In genomic region chr15:100129677-100130076, GRCh38 we compare ENCODE assay signal across 20 cellular contexts.
"Had no signal": no experiment of that assay in that cellular context is flagged by ENCODE, and none has a peak within 500 bp of the region (broad histone marks: within the 10 kb centered on the region; RNA-seq: fewer than 3 reads in every experiment).

No MANE protein-coding gene starts in this region.

- H3K4me1 ChIP-seq: breast epithelium had no signal

- H3K9me3 ChIP-seq: breast epithelium, transverse colon, vagina had no signal

- H3K79me2 ChIP-seq: hepatocyte had no signal

- H3K4me3 ChIP-seq: breast epithelium, hepatocyte, smooth muscle cell, transverse colon, vagina had no signal

- H3K27ac ChIP-seq: breast epithelium, hepatocyte, transverse colon, vagina had no signal

- H3K4me2 ChIP-seq: hepatocyte, smooth muscle cell had no signal

- H3K27me3 ChIP-seq: breast epithelium, hepatocyte, transverse colon, vagina had no signal

- DNase-seq: activated CD4-positive, alpha-beta T cell treated with anti-CD3 and anti-CD28 coated beads, Interleukin-2, amount 50 U/mL, for 4 hours; activated CD4-positive, CD25-positive, alpha-beta regulatory T cell treated with anti-CD3 and anti-CD28 coated beads, Interleukin-2, amount 50 U/mL, for 72 hours; activated naive CD4-positive, alpha-beta T cell treated with anti-CD3 and anti-CD28 coated beads for 36 hours; activated naive CD8-positive, alpha-beta T cell treated with anti-CD3 and anti-CD28 coated beads, Interleukin-2, amount 50 U/mL, for 24 hours; activated T-cell treated with anti-CD3 and anti-CD28 coated beads for 4 hours; aorta; cerebellar nuclear complex; erythroblast; left ventricle myocardium superior; mesenchymal stem cell; occipital lobe; right cardiac atrium; stimulated activated naive CD8-positive, alpha-beta T cell treated with anti-CD3 and anti-CD28 coated beads, Interleukin-15, Interleukin-2, amounts not matched to agents 100 U/mL and 50 U/mL, for 24 hours; transverse colon had no signal

- ATAC-seq: activated naive CD8-positive, alpha-beta T cell treated with anti-CD3 and anti-CD28 coated beads, Interleukin-2, amount 50 U/mL, for 24 hours; activated T-helper 17 cell treated with anti-CD3 and anti-CD28 coated beads, Interleukin-2, amount 50 U/mL, for 72 hours; left ventricle myocardium superior; natural killer cell treated with Interleukin-12 subunit alpha and Interleukin-12 subunit beta and Interleukin-15 and Interleukin-18, amount 100 ng/mL, for 72 hours; right cardiac atrium; stimulated activated naive CD8-positive, alpha-beta T cell treated with anti-CD3 and anti-CD28 coated beads, Interleukin-15, Interleukin-2, amounts not matched to agents 100 U/mL and 50 U/mL, for 24 hours had no signal

- H2AFZ ChIP-seq: hepatocyte had no signal

- H3K36me3 ChIP-seq: breast epithelium, transverse colon, vagina had no signal
